ENCODE assay signal across 14 cellular contexts in the genomic region with DNA sequence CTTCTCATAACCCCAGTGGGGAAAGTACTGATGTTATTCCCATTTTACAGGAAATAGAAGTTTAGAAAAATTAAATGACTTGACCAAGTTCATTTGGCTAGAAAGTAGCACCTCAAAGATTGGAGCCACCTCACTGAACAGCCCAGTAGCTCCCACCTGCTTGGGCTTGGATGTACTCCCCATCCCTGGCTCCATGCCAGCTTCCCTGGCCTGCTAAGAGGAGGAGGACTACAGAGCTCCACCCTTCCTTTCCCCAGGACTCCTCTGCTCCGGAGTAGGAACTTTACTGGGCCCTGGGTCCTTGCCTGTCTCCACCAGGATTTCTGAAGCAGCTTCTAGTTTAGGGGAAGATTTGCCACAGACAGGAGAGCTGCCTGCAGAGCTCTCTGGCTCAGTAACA. TPM values are rescaled to one million over a fixed set of nuclear protein-coding genes. Genes with fewer than 3 reads are reported as not detected.
DNase-seq lines count a peak whose midpoint lies in the region; ATAC-seq and TF ChIP-seq lines count a peak whose summit lies in the region.
"Had no signal": no experiment of that assay in that cellular context is flagged by ENCODE, and none has a peak within 500 bp of the region (broad histone marks: within the 10 kb centered on the region; RNA-seq: fewer than 3 reads in every experiment).

No MANE protein-coding gene starts in this region.

- no peak for TF ChIP-seq RAD21 in Ishikawa (IDR thresholded peaks at IDR 0.05; ENCODE audit: low read depth)

- no peak overlapping the region for H3K27ac ChIP-seq in psoas muscle
- no peak overlapping the region for H3K27ac ChIP-seq in esophagus muscularis mucosa (replicated peaks in 1 of 4)
- peak overlapping the region in 3 of 8 donors; percentile 28 to 65 (median 60) for H3K27ac ChIP-seq in spleen
- no peak overlapping the region for H3K27ac ChIP-seq in left lung

- no peak for ATAC-seq in psoas muscle
- no peak for ATAC-seq in left lung
- ATAC-seq: PC-3 had no signal

- no peaks in the 10 kb centered on the region for H3K9me3 ChIP-seq in psoas muscle
- H3K9me3 ChIP-seq in esophagus muscularis mucosa: no peaks in the 10 kb centered on the region
- no peaks in the 10 kb centered on the region for H3K9me3 ChIP-seq in spleen
- no peaks in the 10 kb centered on the region for H3K9me3 ChIP-seq in left lung

- H3K27me3 ChIP-seq in psoas muscle (ENCODE audit: insufficient read depth in 3 of 3, low read length in 2 of 3) (no peaks in the 10 kb centered on the region), esophagus muscularis mucosa (no peaks in the 10 kb centered on the region), spleen (replicated peaks in 1 of 7) (no peaks in the 10 kb centered on the region), left lung (no peaks in the 10 kb centered on the region)

- intact Hi-C loops in psoas muscle (cut with DNase I): no loop called here
- intact Hi-C loops in esophagus muscularis mucosa (cut with DNase I): loop anchor here (2.0 kb wide), 1 partner anchor 45 kb away; no protein-coding TSS in a partner anchor
- intact Hi-C loops in spleen (cut with DNase I; ENCODE audit: low total_unique reads): loop anchor here (10.0 kb wide), 1 partner anchor 47 kb away; no protein-coding TSS in a partner anchor
- intact Hi-C loops in left lung (cut with DNase I): no loop called here

- WGBS in psoas muscle, 3 donors: 15 to 42% (median 33%) methylated on average over 1 of the region's 1 CpG
- WGBS in esophagus muscularis mucosa: 0% methylated on average over 1 of the region's 1 CpG
- WGBS in spleen, 5 donors: 70 to 90% (median 74%) methylated on average over 1 of the region's 1 CpG

- TF ChIP-seq EP300 in Ishikawa (IDR thresholded peaks at IDR 0.05; ENCODE audit: borderline replicate concordance) (no peak), esophagus muscularis mucosa (IDR thresholded peaks at IDR 0.05) (no peak)

- H3K36me3 ChIP-seq in psoas muscle (ENCODE audit: insufficient read depth in 1 of 2, low read depth in 1 of 2) (peaks cover 0 to 9% of the 10 kb centered on the region in 2 donors), esophagus muscularis mucosa (peaks cover 0 to 24% (median 17%) of the 10 kb centered on the region in 4 donors), spleen (peaks cover 0 to 38% (median 15%) of the 10 kb centered on the region in 6 donors), left lung (peaks cover 0 to 21% of the 10 kb centered on the region in 2 donors)

- TF ChIP-seq CTCF in choroid plexus epithelial cell (conservative IDR thresholded peaks at IDR 0.05; ENCODE audit: low read depth, low read length) (no peak), psoas muscle (IDR thresholded peaks at IDR 0.05) (no peak), esophagus muscularis mucosa (IDR thresholded peaks at IDR 0.05) (no peak), spleen (IDR thresholded peaks at IDR 0.05 in 8 of 11, conservative IDR thresholded peaks at IDR 0.05 in 3 of 11) (no peak), left lung (IDR thresholded peaks at IDR 0.05) (no peak)

- peaks cover 21% of the 10 kb centered on the region for H3K4me1 ChIP-seq in psoas muscle
- peaks cover 32 to 51% (median 43%) of the 10 kb centered on the region in 4 donors for H3K4me1 ChIP-seq in esophagus muscularis mucosa
- peaks cover 17 to 59% (median 44%) of the 10 kb centered on the region in 6 donors for H3K4me1 ChIP-seq in spleen
- H3K4me1 ChIP-seq in left lung: peaks cover 20 to 51% of the 10 kb centered on the region in 2 donors

- H3K4me3 ChIP-seq in choroid plexus epithelial cell (ENCODE audit: low read depth, low read length) (no peak overlapping the region), psoas muscle (no peak overlapping the region), esophagus muscularis mucosa (no peak overlapping the region), spleen (no peak overlapping the region), left lung (no peak overlapping the region)

- DNase-seq in NCI-H2227 (lab: John Stamatoyannopoulos, UW; ENCODE audit: unreplicated experiment) (peak; percentile 24), NCI-H2227 treated with DMSO at 0.1 percent for 48 hours (lab: John Stamatoyannopoulos, UW) (no peak), choroid plexus epithelial cell (ENCODE audit: low read depth) (peak; percentile 37), psoas muscle (peak; percentile 33 to 74), esophagus muscularis mucosa (ENCODE audit: extremely low spot score) (no peak), spleen (no peak), left lung (no peak)
- DNase-seq: activated CD8-positive, alpha-beta memory T cell treated with anti-CD3 and anti-CD28 coated beads for 24 hours; activated naive CD8-positive, alpha-beta T cell treated with anti-CD3 and anti-CD28 coated beads, Interleukin-2, amount 10 ng/mL, durations not matched to agents 7 days and 5 days; H7; naive B cell; PC-3; T-helper 9 cell had no signal

- TF ChIP-seq POLR2A in esophagus muscularis mucosa (IDR thresholded peaks at IDR 0.05; ENCODE audit: low read depth) (no peak), spleen (IDR thresholded peaks at IDR 0.05) (no peak)

TF ChIP-seq in Ishikawa, 13 proteins besides CTCF, POLR2A, EP300 and RAD21:
- no peak for TF ChIP-seq TEAD4 (IDR thresholded peaks at IDR 0.05)
- TF ChIP-seq NFIC (IDR thresholded peaks at IDR 0.05): peak; percentile 80
- no peak for TF ChIP-seq YY1 (IDR thresholded peaks at IDR 0.05; ENCODE audit: low read depth)
TF ChIP-seq in Ishikawa: peak in this region for 1.

RNA-seq across cellular contexts. Expression of gene HPS6, which starts 3.1 kb away (rescaled TPM):
- total RNA-seq in psoas muscle (10 to 100 TPM in 2 of 4 donors, 1 to 10 TPM in 2; 8.8 to 13.2 (median 10.1) TPM), esophagus muscularis mucosa (10 to 100 TPM; 21.2 to 40.0 (median 28.2) TPM), spleen (10 to 100 TPM; 15.9 to 29.5 (median 21.9) TPM), left lung (10 to 100 TPM; 19.1 to 21.0 TPM)
- polyA plus RNA-seq in psoas muscle (10 to 100 TPM in 1 of 3 donors, 1 to 10 TPM in 2; 7.3 to 12.5 (median 9.8) TPM), spleen (10 to 100 TPM in 2 of 3 donors, 1 to 10 TPM in 1; 7.2 to 14.1 (median 10.8) TPM)

RNA-seq across cellular contexts. Expression of gene ARMH3, which starts 12.2 kb away (rescaled TPM):
- 10 to 100 TPM; 14.1 to 22.9 (median 18.4) TPM for total RNA-seq in psoas muscle
- 10 to 100 TPM; 26.0 to 38.7 (median 30.2) TPM for polyA plus RNA-seq in psoas muscle
- total RNA-seq in esophagus muscularis mucosa: 10 to 100 TPM; 12.9 to 19.3 (median 16.2) TPM
- total RNA-seq in spleen: 10 to 100 TPM; 19.4 to 37.4 (median 25.8) TPM
- 10 to 100 TPM; 11.6 to 13.5 (median 13.5) TPM for polyA plus RNA-seq in spleen
- 10 to 100 TPM; 24.0 to 26.2 TPM for total RNA-seq in left lung

RNA-seq across cellular contexts. Expression of gene LDB1, which starts 52.0 kb away (rescaled TPM):
- total RNA-seq in psoas muscle (10 to 100 TPM; 22.0 to 29.8 (median 26.8) TPM), esophagus muscularis mucosa (10 to 100 TPM; 59.4 to 79.7 (median 65.6) TPM), spleen (10 to 100 TPM; 59.3 to 89.9 (median 71.1) TPM), left lung (10 to 100 TPM; 40.3 to 51.0 TPM)
- polyA plus RNA-seq in psoas muscle (10 to 100 TPM; 13.9 to 24.9 (median 14.6) TPM), spleen (10 to 100 TPM; 22.5 to 50.2 (median 25.4) TPM)

Comparison
In these comparisons a context has a peak if more than half of its experiments do, and no peak if none do; other contexts are left out.
1. DNase-seq: peak in NCI-H2227 (single experiment), choroid plexus epithelial cell (single experiment) and psoas muscle (2 of 2); none in NCI-H2227 treated with DMSO at 0.1 percent for 48 hours (single experiment), esophagus muscularis mucosa (single experiment), spleen (single experiment) and left lung (0 of 2).
2. intact Hi-C loops: an anchor here in esophagus muscularis mucosa (2.0 kb wide) and spleen (10.0 kb wide); none called in psoas muscle and left lung.